In the genomic region with DNA sequence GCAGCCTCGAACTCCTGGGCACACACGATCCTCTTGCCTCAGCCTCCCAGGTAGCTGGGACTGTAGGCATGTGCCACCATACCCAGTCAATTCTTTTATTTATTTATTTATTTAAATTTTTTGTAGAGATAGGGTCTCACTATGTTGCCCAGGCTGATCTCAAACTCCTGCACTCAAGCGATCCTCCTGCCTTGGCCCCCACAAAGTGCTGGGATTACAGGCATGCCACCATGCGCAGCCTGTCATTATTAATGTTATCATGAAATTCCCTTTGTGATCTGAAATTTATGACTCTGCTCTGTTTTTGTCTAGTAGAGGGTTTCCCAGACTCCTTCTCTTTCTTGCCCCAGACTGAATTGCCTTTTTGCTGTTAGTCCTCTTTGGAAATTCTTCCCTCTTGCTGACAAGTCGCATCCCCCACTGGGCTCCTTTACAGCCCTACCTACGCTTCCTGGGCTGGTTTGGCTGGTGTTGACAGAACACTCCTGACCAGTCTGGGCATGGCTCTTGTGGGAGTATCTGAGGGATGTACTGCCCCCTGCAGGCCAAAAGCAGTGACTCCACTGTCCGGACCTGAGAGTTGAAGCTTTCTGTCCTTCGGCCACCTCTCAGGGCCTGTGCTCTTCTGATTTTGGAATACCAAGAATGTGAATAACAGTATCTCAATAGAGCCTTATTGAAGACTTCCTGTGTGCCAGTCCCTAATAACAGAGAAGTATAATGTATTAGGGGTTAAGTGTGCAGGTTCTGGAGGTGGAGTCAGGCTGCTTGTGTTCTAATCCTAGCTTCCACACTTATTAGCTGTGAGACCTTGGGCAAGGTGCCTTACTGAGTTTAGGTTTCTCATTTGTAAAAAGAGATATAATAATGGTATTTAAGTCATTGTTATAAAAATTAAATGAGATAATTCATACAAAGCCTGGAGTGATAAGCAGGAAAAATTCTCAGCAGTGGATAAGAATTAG, we compare ENCODE assay signal across 8 cellular contexts. TPM values are rescaled to one million over a fixed set of nuclear protein-coding genes. Genes with fewer than 3 reads are reported as not detected.
DNase-seq lines count a peak whose midpoint lies in the region; ATAC-seq and TF ChIP-seq lines count a peak whose summit lies in the region.

No MANE protein-coding gene starts in this region.

- no peaks in the 10 kb centered on the region for H3K36me3 ChIP-seq in cardiac muscle cell

- CTCF ChIA-PET in AG04450 (lab: Charles Lee) = interaction anchor here (0.5 to 2.8 kb wide), 21 partner anchors 8 to 566 kb away, joined by 3 to 18 read pairs (median 4); a partner anchor contains a TSS

- DNase-seq in AG04450 (ENCODE audit: low read depth, low spot score) (peak; percentile 23), HS-5 (ENCODE audit: low read depth) (peak; percentile 11), SHP77 (lab: John Stamatoyannopoulos, UW) (peak; percentile 57 to 72), cardiac muscle cell (ENCODE audit: low read depth in 1 of 2, low spot score in 1 of 2) (peak; percentile 82), retina (peak; percentile 42)
- DNase-seq in activated naive CD4-positive, alpha-beta T cell (lab: John Stamatoyannopoulos, UW) = peak in 3 of 4 experiments; percentile 3 to 37 (median 5)

- H3K9me3 ChIP-seq in AG04450 (ENCODE audit: control insufficient read depth, insufficient read depth, low read length) (no peaks in the 10 kb centered on the region), cardiac muscle cell (ENCODE audit: low read depth) (no peaks in the 10 kb centered on the region)

- H3K27me3 ChIP-seq in AG04450 (ENCODE audit: control insufficient read depth, insufficient read depth, low read length) = no peaks in the 10 kb centered on the region
- no peaks in the 10 kb centered on the region for H3K27me3 ChIP-seq in cardiac muscle cell

- no peak overlapping the region for H3K27ac ChIP-seq in AG04450 (ENCODE audit: low read depth, low read length)
- no peak overlapping the region for H3K27ac ChIP-seq in cardiac muscle cell

- TF ChIP-seq CTCF in AG04450 (IDR thresholded peaks at IDR 0.05; ENCODE audit: low read depth, low read length) (peak; percentile 74), cardiac muscle cell (IDR thresholded peaks at IDR 0.05; ENCODE audit: low read depth, low read length) (peak; percentile 86)

- H3K4me3 ChIP-seq in AG04450 (ENCODE audit: low read depth, low read length) (no peak overlapping the region), cardiac muscle cell (no peak overlapping the region)

- H3K4me1 ChIP-seq in cardiac muscle cell (ENCODE audit: low read depth) = peaks cover 16% of the 10 kb centered on the region

- peak; percentile 77 for ATAC-seq in GM18502 (IDR thresholded peaks at IDR 0.05; ENCODE audit: poor library complexity, unreplicated experiment)
- no peak for ATAC-seq in HG02981 (IDR thresholded peaks at IDR 0.05; ENCODE audit: unreplicated experiment)

- POLR2A ChIA-PET in AG04450 (lab: Yijun Ruan, JAX) = no interaction called here

RNA-seq across cellular contexts. Expression of a gene that starts 28.2 kb away (rescaled TPM):
- 3.6 and 4.3 TPM in 2 replicates for polyA plus RNA-seq in AG04450 (2011; rRNA removed)
- 5.3 and 5.9 TPM in 2 replicates for polyA minus RNA-seq in AG04450 (2011; rRNA and poly(A)+ RNA removed)
- 5.7 and 10.1 TPM in 2 replicates for total RNA-seq in cardiac muscle cell
- polyA plus RNA-seq in cardiac muscle cell = 8.2 and 14.4 TPM in 2 replicates

RNA-seq across cellular contexts. Expression of a gene that starts 28.6 kb away (rescaled TPM):
- polyA plus RNA-seq in AG04450 (2011; rRNA removed) (535 and 636 TPM in 2 replicates), cardiac muscle cell (330 and 350 TPM in 2 replicates)
- 137 and 199 TPM in 2 replicates for polyA minus RNA-seq in AG04450 (2011; rRNA and poly(A)+ RNA removed)
- 71.0 and 73.1 TPM in 2 replicates for total RNA-seq in cardiac muscle cell

Comparison
In these comparisons a context has a peak if more than half of its experiments do, and no peak if none do; other contexts are left out.
1. DNase-seq: peak in every context shown above with its lines; median percentile 82 in cardiac muscle cell; 64 in SHP77; 42 in retina; 23 in AG04450; 11 in HS-5; 5 in activated naive CD4-positive, alpha-beta T cell.